Comparison of ENCODE assay signal across 8 cellular contexts in genomic region chr1:197145451-197146029, GRCh38. TPM values are rescaled to one million over a fixed set of nuclear protein-coding genes. Genes with fewer than 3 reads are reported as not detected.
A peak's percentile ranks its signal among the peaks of the same experiment; 100 is the strongest.
DNase-seq lines count a peak whose midpoint lies in the region; ATAC-seq and TF ChIP-seq lines count a peak whose summit lies in the region.

No MANE protein-coding gene starts in this region.

- peak overlapping the region; percentile 98 for H3K4me2 ChIP-seq in Karpas-422 (ENCODE audit: low read depth, low read length, poor library complexity, severe bottlenecking)

- POLR2A ChIA-PET in Caco-2 (lab: Charles Lee): no interaction called here

- H3K4me3 ChIP-seq in Caco-2 (ENCODE audit: low read depth, low read length): peak overlapping the region; percentile 58
- H3K4me3 ChIP-seq in Karpas-422 (ENCODE audit: low read length): peak overlapping the region; percentile 87

- H3K36me3 Mint-ChIP-seq in Caco-2 (ENCODE audit: insufficient read depth, unreplicated experiment): peaks cover 24% of the 10 kb centered on the region
- H3K36me3 Mint-ChIP-seq in chondrocyte (ENCODE audit: low read depth): no peaks in the 10 kb centered on the region
- peaks cover 12% of the 10 kb centered on the region for H3K36me3 Mint-ChIP-seq in nephron (ENCODE audit: low read depth)

- no peak for TF ChIP-seq CTCF in Caco-2 (IDR thresholded peaks at IDR 0.05; ENCODE audit: insufficient read depth in 1 of 2, low read depth in 1 of 2, low read length in 1 of 2, severe bottlenecking in 1 of 2, unreplicated experiment in 1 of 2)
- TF ChIP-seq CTCF in chondrocyte (IDR thresholded peaks at IDR 0.05): no peak
- TF ChIP-seq CTCF in nephron (IDR thresholded peaks at IDR 0.05; ENCODE audit: unreplicated experiment in 3 of 3): no peak

- H3K4me1 Mint-ChIP-seq in Caco-2 (ENCODE audit: low read depth, unreplicated experiment) (peaks cover under 1% of the 10 kb centered on the region), chondrocyte (ENCODE audit: low read depth) (peaks cover 27% of the 10 kb centered on the region), nephron (peaks cover 13% of the 10 kb centered on the region)

- no peaks in the 10 kb centered on the region for H4K20me1 ChIP-seq in Karpas-422 (ENCODE audit: insufficient read depth, low read depth, low read length)

- H3K4me3 Mint-ChIP-seq in Caco-2 (ENCODE audit: unreplicated experiment): peak overlapping the region; percentile 96
- peak overlapping the region; percentile 96 for H3K4me3 Mint-ChIP-seq in chondrocyte (ENCODE audit: unreplicated experiment)
- peak overlapping the region; percentile 88 to 93 (median 90) for H3K4me3 Mint-ChIP-seq in nephron

- DNase-seq in Caco-2 (no peak), Karpas-422 (peak; percentile 69), chondrocyte (ENCODE audit: low spot score) (no peak), COLO829 (ENCODE audit: low spot score) (no peak)

- peak overlapping the region; percentile 97 for H3K27ac Mint-ChIP-seq in Caco-2 (ENCODE audit: unreplicated experiment)
- H3K27ac Mint-ChIP-seq in chondrocyte (ENCODE audit: unreplicated experiment): peak overlapping the region; percentile 84
- peak overlapping the region in 2 of 3 experiments; percentile 80 to 88 for H3K27ac Mint-ChIP-seq in nephron

- intact Hi-C loops in Caco-2 (cut with micrococcal nuclease; ENCODE audit: unreplicated experiment): loop anchor here (2.0 kb wide), 1 partner anchor 29 kb away; no protein-coding TSS in a partner anchor

- H3K27ac ChIP-seq in Karpas-422 (ENCODE audit: low read length): peak overlapping the region; percentile 74

- no peak for ATAC-seq in GM18498 (IDR thresholded peaks at IDR 0.05; ENCODE audit: unreplicated experiment)
- ATAC-seq in GM18868 (IDR thresholded peaks at IDR 0.05; ENCODE audit: unreplicated experiment): no peak
- ATAC-seq in GM18873 (IDR thresholded peaks at IDR 0.05; ENCODE audit: low FRiP score, unreplicated experiment): no peak

- H3K36me3 ChIP-seq in Caco-2 (ENCODE audit: control insufficient read depth, insufficient read depth, low read length) (no peaks in the 10 kb centered on the region), Karpas-422 (ENCODE audit: insufficient read depth, low read length) (peaks cover 28% of the 10 kb centered on the region; the same call in 1 of the 2 replicates)

- no peak overlapping the region for H2AFZ ChIP-seq in Karpas-422 (ENCODE audit: low read length)

- peaks cover 59% of the 10 kb centered on the region for H3K79me2 ChIP-seq in Karpas-422 (ENCODE audit: low read length)

- H3K9me3 Mint-ChIP-seq in Caco-2 (ENCODE audit: unreplicated experiment) (no peaks in the 10 kb centered on the region), chondrocyte (ENCODE audit: low read depth) (no peaks in the 10 kb centered on the region), nephron (no peaks in the 10 kb centered on the region)

- peak overlapping the region; percentile 81 for H3K9ac ChIP-seq in Karpas-422 (ENCODE audit: low read length)

- CTCF ChIA-PET in Caco-2 (lab: Charles Lee): no interaction called here

- peaks cover under 1% of the 10 kb centered on the region; the same call in 1 of the 2 replicates for H3K4me1 ChIP-seq in Caco-2
- peaks cover 44% of the 10 kb centered on the region for H3K4me1 ChIP-seq in Karpas-422 (ENCODE audit: low read length)

- H3K9me2 ChIP-seq in Karpas-422 (replicated peaks; ENCODE audit: insufficient read depth, low read length): no peaks in the 10 kb centered on the region

- BruUV-seq in Caco-2 (replicated peaks; lab: Mats Ljungman, UMichigan): no TSS peak

- H3K9me3 ChIP-seq in Caco-2 (no peaks in the 10 kb centered on the region), Karpas-422 (ENCODE audit: low read length) (no peaks in the 10 kb centered on the region)

- no peaks in the 10 kb centered on the region for H3K27me3 Mint-ChIP-seq in Caco-2 (ENCODE audit: insufficient read depth, unreplicated experiment)
- no peaks in the 10 kb centered on the region for H3K27me3 Mint-ChIP-seq in chondrocyte (ENCODE audit: low read depth)
- no peaks in the 10 kb centered on the region for H3K27me3 Mint-ChIP-seq in nephron (ENCODE audit: low read depth)

- H3K27me3 ChIP-seq in Caco-2 (replicated peaks; ENCODE audit: control insufficient read depth, insufficient read depth, low read length) (no peaks in the 10 kb centered on the region), Karpas-422 (ENCODE audit: low read length) (no peaks in the 10 kb centered on the region)

RNA-seq across cellular contexts. Expression of gene ASPM, which starts 0.9 kb away (rescaled TPM):
- 41.9 and 42.7 TPM in 2 replicates for total RNA-seq in Caco-2 (2022)
- total RNA-seq in Karpas-422 (2014; rRNA removed; shearing (Covaris generic); ENCODE audit: low replicate concordance): 32.5 and 53.4 TPM in 2 replicates
- total RNA-seq in chondrocyte: 4.7 to 7.2 TPM (median 6.6 TPM) in 3 replicates

RNA-seq across cellular contexts. Expression of gene ZBTB41, which starts 55.6 kb away (rescaled TPM):
- total RNA-seq in Caco-2 (2022): 7.2 and 7.9 TPM in 2 replicates
- total RNA-seq in Karpas-422 (2014; rRNA removed; shearing (Covaris generic); ENCODE audit: low replicate concordance): 9.3 and 18.4 TPM in 2 replicates
- 15.2 to 15.9 TPM (median 15.4 TPM) in 3 replicates for total RNA-seq in chondrocyte
